Comparison of ENCODE assay signal across 20 cellular contexts in the genomic region with DNA sequence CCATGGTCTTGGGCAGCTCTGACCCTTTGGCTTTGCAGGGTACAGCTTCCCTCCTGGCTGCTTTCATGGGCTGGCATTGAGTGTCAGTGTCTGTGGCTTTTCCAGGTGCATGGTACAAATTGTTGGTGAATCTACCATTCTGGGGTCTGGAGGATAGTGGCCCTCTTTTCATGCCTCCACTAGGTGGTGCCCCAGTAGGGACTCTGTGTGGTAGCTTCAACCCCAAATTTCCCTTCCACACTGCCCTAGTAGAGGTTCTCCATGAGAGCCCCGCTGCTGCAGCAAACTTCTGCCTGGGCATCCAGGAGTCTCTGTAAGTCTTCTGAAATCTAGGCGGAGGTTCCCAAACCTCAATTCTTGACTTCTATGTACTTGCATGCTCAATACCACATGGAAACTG.
"Had no signal": no experiment of that assay in that cellular context is flagged by ENCODE, and none has a peak within 500 bp of the region (broad histone marks: within the 10 kb centered on the region; RNA-seq: fewer than 3 reads in every experiment).

No MANE protein-coding gene starts in this region.

- H3K27me3 ChIP-seq: left lung, transverse colon, vagina had no signal

- H3K4me3 ChIP-seq: left lung, transverse colon, vagina had no signal

- H3K9ac ChIP-seq: parathyroid adenoma had no signal

- H3K4me1 ChIP-seq: left lung, parathyroid adenoma, transverse colon, vagina had no signal

- H3K79me2 ChIP-seq: parathyroid adenoma had no signal

- ATAC-seq: activated CD8-positive, alpha-beta T cell treated with anti-CD3 and anti-CD28 coated beads for 36 hours; activated naive CD4-positive, alpha-beta T cell treated with anti-CD3 and anti-CD28 coated beads, Interleukin-2, amount 50 U/mL, for 72 hours; left lung; stimulated activated naive B cell treated with anti-CD40 and anti-IgM and Interleukin-4, amounts not matched to agents 10 μg/mL and 1 μg/mL and 100 μg/mL, for 72 hours had no signal

- DNase-seq: activated CD4-positive, alpha-beta T cell treated with anti-CD3 and anti-CD28 coated beads for 4 hours; activated CD8-positive, alpha-beta T cell treated with anti-CD3 and anti-CD28 coated beads for 36 hours; activated effector memory CD4-positive, alpha-beta T cell treated with anti-CD3 and anti-CD28 coated beads, Interleukin-2, amount 50 U/mL, for 16 hours; activated T-cell treated with anti-CD3 and anti-CD28 coated beads, Interleukin-2, amount 50 U/mL, for 48 hours; caudate nucleus; cortex of kidney; effector CD8-positive, alpha-beta T cell; hippocampal formation; kidney; left lung; mammary epithelial cell; naive B cell; stimulated activated naive B cell treated with anti-CD40 and anti-IgM and Interleukin-4, amounts not matched to agents 10 μg/mL and 1 μg/mL and 100 μg/mL, for 72 hours; T-helper 1 cell; T1000; transverse colon had no signal

- H3K36me3 ChIP-seq: left lung, transverse colon, vagina had no signal

- H2AFZ ChIP-seq: parathyroid adenoma had no signal

- H3K9me3 ChIP-seq: transverse colon, vagina had no signal

- H3K27ac ChIP-seq: left lung, parathyroid adenoma, transverse colon, vagina, VCaP had no signal
